In genomic region chr7:73718905-73719805, GRCh38 we compare ENCODE assay signal across 8 cellular contexts. TPM values are rescaled to one million over a fixed set of nuclear protein-coding genes. Genes with fewer than 3 reads are reported as not detected.
DNase-seq lines count a peak whose midpoint lies in the region; ATAC-seq, FAIRE-seq and TF ChIP-seq lines count a peak whose summit lies in the region.

STX1A (minus strand) TSS chr7:73719669; CDS start chr7:73719631, 38 bp downstream.

- peak within 1 kb of the TSS; percentile 81 for H3K4me3 ChIP-seq in BE2C (ENCODE audit: low read depth, low read length)
- peak within 1 kb of the TSS; percentile 64 to 87 (median 80) for H3K4me3 ChIP-seq in tibial nerve

- no peak for TF ChIP-seq EP300 in tibial nerve (IDR thresholded peaks at IDR 0.05)

- TF ChIP-seq POLR2A in GM19193 (IDR thresholded peaks at IDR 0.05; ENCODE audit: extremely low read depth, insufficient read depth, insufficient read length) (peak; percentile 54), tibial nerve (IDR thresholded peaks at IDR 0.05) (peak in 1 of 2 donors; percentile 38)

- H3K36me3 ChIP-seq in BE2C: no peaks in the 10 kb centered on the region
- H3K36me3 ChIP-seq in tibial nerve: peaks cover 0 to 9% (median 0%) of the 10 kb centered on the region in 3 donors

- peak; percentile 85 for DNase-seq in BE2C
- DNase-seq in RPMI8226: peak; percentile 88
- DNase-seq in activated naive CD4-positive, alpha-beta T cell (lab: John Stamatoyannopoulos, UW): peak; percentile 32 to 70 (median 40)
- DNase-seq in frontal cortex (ENCODE audit: low spot score in 2 of 2): peak; percentile 91 to 94
- DNase-seq in occipital lobe (lab: John Stamatoyannopoulos, UW): peak; percentile 38
- DNase-seq in tibial nerve (ENCODE audit: low spot score in 2 of 2): no peak

- peaks cover 12% of the 10 kb centered on the region for H3K4me1 ChIP-seq in BE2C
- peaks cover 0 to 35% (median 10%) of the 10 kb centered on the region in 4 donors for H3K4me1 ChIP-seq in tibial nerve

- ATAC-seq in HG03521 (IDR thresholded peaks at IDR 0.05; ENCODE audit: unreplicated experiment): peak; percentile 64

- H3K27ac ChIP-seq in tibial nerve: peak within 1 kb of the TSS in 2 of 4 donors; percentile 52 to 66

- WGBS in tibial nerve, 2 donors: 1 to 2% methylated on average over 38 to 85 of the region's 96 CpGs

- FAIRE-seq in frontal cortex (lab: Jason Lieb, UNC): no peak

- no peaks in the 10 kb centered on the region for H3K9me3 ChIP-seq in BE2C
- no peaks in the 10 kb centered on the region for H3K9me3 ChIP-seq in tibial nerve

- H3K27me3 ChIP-seq in BE2C (no peaks in the 10 kb centered on the region), tibial nerve (no peaks in the 10 kb centered on the region)

- no peak for TF ChIP-seq CTCF in BE2C (IDR thresholded peaks at IDR 0.05; ENCODE audit: low read depth, low read length)
- TF ChIP-seq CTCF in tibial nerve (IDR thresholded peaks at IDR 0.05): no peak

RNA-seq across cellular contexts. Expression of gene STX1A, which starts in this region (rescaled TPM):
- polyA plus RNA-seq in BE2C (2012; ENCODE audit: insufficient read depth, insufficient read length, low read depth): 97.6 TPM
- total RNA-seq in frontal cortex: 62.0 TPM
- total RNA-seq in occipital lobe: 49.8 TPM
- total RNA-seq in tibial nerve: 10 to 100 TPM in 2 of 4 donors, 1 to 10 TPM in 2; 3.9 to 19.4 (median 10.8) TPM

Comparison
In these comparisons a context has a peak if more than half of its experiments do, and no peak if none do; other contexts are left out.
1. DNase-seq: peak in BE2C (single experiment), RPMI8226 (single experiment), activated naive CD4-positive, alpha-beta T cell (4 of 4), frontal cortex (2 of 2) and occipital lobe (single experiment); none in tibial nerve (0 of 2).